Comparison of ENCODE assay signal across 20 cellular contexts in genomic region chr14:101123639-101124525, GRCh38.
DNase-seq lines count a peak whose midpoint lies in the region; ATAC-seq and TF ChIP-seq lines count a peak whose summit lies in the region.
"Had no signal": no experiment of that assay in that cellular context is flagged by ENCODE, and none has a peak within 500 bp of the region (broad histone marks: within the 10 kb centered on the region; RNA-seq: fewer than 3 reads in every experiment).

No MANE protein-coding gene starts in this region.

- H3K36me3 ChIP-seq in mesendoderm (ENCODE audit: control insufficient read depth, insufficient read depth, low read length), result no peaks in the 10 kb centered on the region
- no peaks in the 10 kb centered on the region for H3K36me3 ChIP-seq in testis (ENCODE audit: low read depth, missing control alignments)

- H3K4me3 ChIP-seq in mesendoderm (ENCODE audit: low read length) (no peak overlapping the region), testis (no peak overlapping the region)
- H3K4me3 ChIP-seq: A549 had no signal

- no peak overlapping the region for H2AK5ac ChIP-seq in mesendoderm (ENCODE audit: low read length)

- H3K4me2 ChIP-seq in mesendoderm (ENCODE audit: low read length), result no peak overlapping the region
- H3K4me2 ChIP-seq: A549 had no signal

- peak overlapping the region; percentile 5 for H3K4ac ChIP-seq in mesendoderm (ENCODE audit: low read depth, low read length)

- H3K27me3 ChIP-seq in mesendoderm (ENCODE audit: insufficient read depth, low read length, poor library complexity) (no peaks in the 10 kb centered on the region), testis (no peaks in the 10 kb centered on the region)

- no peak overlapping the region for H3K4me3 Mint-ChIP-seq in activated CD4-positive, alpha-beta memory T cell treated with anti-CD3 and anti-CD28 coated beads for 36 hours
- no peak overlapping the region for H3K4me3 Mint-ChIP-seq in activated CD4-positive, alpha-beta memory T cell treated with anti-CD3 and anti-CD28 coated beads, Interleukin-2, amount 10 ng/mL, durations not matched to agents 7 days and 5 days
- H3K4me3 Mint-ChIP-seq: CD4-positive, CD25-positive, alpha-beta regulatory T cell; central memory CD8-positive, alpha-beta T cell; effector memory CD8-positive, alpha-beta T cell; stimulated activated naive B cell treated with anti-CD40 and anti-IgM and Interleukin-4, amounts not matched to agents 10 μg/mL and 1 μg/mL and 100 μg/mL, for 72 hours had no signal

- H3K23ac ChIP-seq in mesendoderm (ENCODE audit: low read length), result no peak overlapping the region

- CTCF ChIA-PET in activated CD4-positive, alpha-beta memory T cell treated with anti-CD3 and anti-CD28 coated beads for 36 hours (lab: Charles Lee), result no interaction called here
- CTCF ChIA-PET in activated CD4-positive, alpha-beta memory T cell treated with anti-CD3 and anti-CD28 coated beads, Interleukin-2, amount 10 ng/mL, durations not matched to agents 7 days and 5 days (lab: Charles Lee), result no interaction called here

- DNase-seq in activated CD4-positive, alpha-beta memory T cell treated with anti-CD3 and anti-CD28 coated beads for 36 hours, result peak; percentile 5
- no peak for DNase-seq in activated CD4-positive, alpha-beta memory T cell treated with anti-CD3 and anti-CD28 coated beads, Interleukin-2, amount 10 ng/mL, durations not matched to agents 7 days and 5 days
- peak; percentile 22 for DNase-seq in activated CD8-positive, alpha-beta memory T cell treated with anti-CD3 and anti-CD28 coated beads, Interleukin-2, amount 50 U/mL, for 48 hours
- DNase-seq in mesendoderm (no peak), testis (peak; percentile 9), T-helper 2 cell (no peak)
- DNase-seq: activated effector memory CD4-positive, alpha-beta T cell treated with Interleukin-2 at 50 U/mL for 16 hours; CD4-positive, CD25-positive, alpha-beta regulatory T cell; DMS79 treated with DMSO at 0.1 percent for 48 hours; NCI-H146; NK-92 treated with Interleukin-12 subunit alpha and Interleukin-12 subunit beta, amount 100 ng/mL, for 24 hours; stimulated activated naive B cell treated with anti-CD40 and anti-IgM and Interleukin-4, amounts not matched to agents 10 μg/mL and 1 μg/mL and 100 μg/mL, for 72 hours; trophoblast cell had no signal

- TF ChIP-seq POLR2A in testis (IDR thresholded peaks at IDR 0.05), result no peak

- H2BK5ac ChIP-seq in mesendoderm (ENCODE audit: low read length), result no peak overlapping the region

- no peak overlapping the region for H3K18ac ChIP-seq in mesendoderm (ENCODE audit: low read length)

- no peaks in the 10 kb centered on the region for H3K9me3 Mint-ChIP-seq in activated CD4-positive, alpha-beta memory T cell treated with anti-CD3 and anti-CD28 coated beads for 36 hours
- no peaks in the 10 kb centered on the region for H3K9me3 Mint-ChIP-seq in activated CD4-positive, alpha-beta memory T cell treated with anti-CD3 and anti-CD28 coated beads, Interleukin-2, amount 10 ng/mL, durations not matched to agents 7 days and 5 days
- H3K9me3 Mint-ChIP-seq: central memory CD8-positive, alpha-beta T cell had no signal

- H2BK15ac ChIP-seq in mesendoderm (replicated peaks; ENCODE audit: low read depth), result no peak overlapping the region

- H3K4me1 ChIP-seq in mesendoderm (ENCODE audit: control insufficient read depth, low read depth, low read length) (peaks cover 2% of the 10 kb centered on the region), testis (no peaks in the 10 kb centered on the region)
- H3K4me1 ChIP-seq: A549, parathyroid adenoma had no signal

- no peak overlapping the region for H3K27ac Mint-ChIP-seq in activated CD4-positive, alpha-beta memory T cell treated with anti-CD3 and anti-CD28 coated beads for 36 hours
- no peak overlapping the region for H3K27ac Mint-ChIP-seq in activated CD4-positive, alpha-beta memory T cell treated with anti-CD3 and anti-CD28 coated beads, Interleukin-2, amount 10 ng/mL, durations not matched to agents 7 days and 5 days
- H3K27ac Mint-ChIP-seq: effector memory CD8-positive, alpha-beta T cell; stimulated activated naive B cell treated with anti-CD40 and anti-IgM and Interleukin-4, amounts not matched to agents 10 μg/mL and 1 μg/mL and 100 μg/mL, for 72 hours had no signal

- no CpG with 5 or more reads among the region's 19 CpGs for WGBS in mesendoderm (ENCODE audit: extremely low coverage, insufficient coverage, low lambda C conversion rate)
- 72 to 78% methylated on average over 18 to 19 of the region's 19 CpGs for WGBS in testis, 2 donors

- no peak overlapping the region for H4K5ac ChIP-seq in mesendoderm (ENCODE audit: low read length)

- no peak overlapping the region for H3K9ac ChIP-seq in mesendoderm (ENCODE audit: low read length)
- H3K9ac ChIP-seq: parathyroid adenoma had no signal

- H3K27me3 Mint-ChIP-seq in activated CD4-positive, alpha-beta memory T cell treated with anti-CD3 and anti-CD28 coated beads for 36 hours, result peaks cover 9% of the 10 kb centered on the region
- H3K27me3 Mint-ChIP-seq in activated CD4-positive, alpha-beta memory T cell treated with anti-CD3 and anti-CD28 coated beads, Interleukin-2, amount 10 ng/mL, durations not matched to agents 7 days and 5 days, result peaks cover 5% of the 10 kb centered on the region

- H3K27ac ChIP-seq in mesendoderm (ENCODE audit: low read depth, low read length) (no peak overlapping the region), testis (no peak overlapping the region)
- H3K27ac ChIP-seq: A549, parathyroid adenoma, VCaP had no signal

- H3K4me1 Mint-ChIP-seq in activated CD4-positive, alpha-beta memory T cell treated with anti-CD3 and anti-CD28 coated beads for 36 hours (ENCODE audit: low read depth), result peaks cover 12% of the 10 kb centered on the region
- H3K4me1 Mint-ChIP-seq in activated CD4-positive, alpha-beta memory T cell treated with anti-CD3 and anti-CD28 coated beads, Interleukin-2, amount 10 ng/mL, durations not matched to agents 7 days and 5 days, result peaks cover 9% of the 10 kb centered on the region
- H3K4me1 Mint-ChIP-seq: central memory CD8-positive, alpha-beta T cell had no signal

- H3K56ac ChIP-seq in mesendoderm (ENCODE audit: low read length), result no peak overlapping the region

- H4K8ac ChIP-seq in mesendoderm (ENCODE audit: low read depth, low read length), result no peak overlapping the region

- POLR2A ChIA-PET in activated CD4-positive, alpha-beta memory T cell treated with anti-CD3 and anti-CD28 coated beads for 36 hours (lab: Charles Lee), result no interaction called here
- POLR2A ChIA-PET in activated CD4-positive, alpha-beta memory T cell treated with anti-CD3 and anti-CD28 coated beads, Interleukin-2, amount 10 ng/mL, durations not matched to agents 7 days and 5 days (lab: Charles Lee), result no interaction called here

- H3K36me3 Mint-ChIP-seq in activated CD4-positive, alpha-beta memory T cell treated with anti-CD3 and anti-CD28 coated beads for 36 hours, result no peaks in the 10 kb centered on the region
- no peaks in the 10 kb centered on the region for H3K36me3 Mint-ChIP-seq in activated CD4-positive, alpha-beta memory T cell treated with anti-CD3 and anti-CD28 coated beads, Interleukin-2, amount 10 ng/mL, durations not matched to agents 7 days and 5 days (ENCODE audit: low read depth)
- H3K36me3 Mint-ChIP-seq: CD4-positive, CD25-positive, alpha-beta regulatory T cell had no signal

- ATAC-seq in GM19395 (IDR thresholded peaks at IDR 0.05; ENCODE audit: unreplicated experiment), result no peak
- no peak for ATAC-seq in HG02610 (IDR thresholded peaks at IDR 0.05; ENCODE audit: unreplicated experiment)
- ATAC-seq: A549; effector memory CD8-positive, alpha-beta T cell; stimulated activated naive B cell treated with anti-CD40 and anti-IgM and Interleukin-4, amounts not matched to agents 10 μg/mL and 1 μg/mL and 100 μg/mL, for 72 hours had no signal

- no peaks in the 10 kb centered on the region for H3K79me2 ChIP-seq in mesendoderm (ENCODE audit: control insufficient read depth, insufficient read depth, low read length)
- H3K79me2 ChIP-seq: parathyroid adenoma had no signal

- H3K9me3 ChIP-seq in testis, result no peaks in the 10 kb centered on the region
- H3K9me3 ChIP-seq: A549 had no signal

- no peak for TF ChIP-seq CTCF in testis (IDR thresholded peaks at IDR 0.05)

- no peak overlapping the region for H2BK120ac ChIP-seq in mesendoderm (ENCODE audit: low read depth, low read length)

- H3K79me1 ChIP-seq in mesendoderm (ENCODE audit: low read length), result no peaks in the 10 kb centered on the region

- intact Hi-C loops in activated CD4-positive, alpha-beta memory T cell treated with anti-CD3 and anti-CD28 coated beads for 36 hours (cut with micrococcal nuclease), result no loop called here
- intact Hi-C loops in testis (cut with DNase I; ENCODE audit: low total_unique reads), result no loop called here

Comparison
In these comparisons a context has a peak if more than half of its experiments do, and no peak if none do; other contexts are left out.
1. DNase-seq: peak in activated CD4-positive, alpha-beta memory T cell treated with anti-CD3 and anti-CD28 coated beads for 36 hours (single experiment), activated CD8-positive, alpha-beta memory T cell treated with anti-CD3 and anti-CD28 coated beads, Interleukin-2, amount 50 U/mL, for 48 hours (single experiment) and testis (single experiment); none in activated CD4-positive, alpha-beta memory T cell treated with anti-CD3 and anti-CD28 coated beads, Interleukin-2, amount 10 ng/mL, durations not matched to agents 7 days and 5 days (single experiment), mesendoderm (single experiment) and T-helper 2 cell (0 of 5).